1 cellular context compared by ENCODE assay signal in the genomic region with DNA sequence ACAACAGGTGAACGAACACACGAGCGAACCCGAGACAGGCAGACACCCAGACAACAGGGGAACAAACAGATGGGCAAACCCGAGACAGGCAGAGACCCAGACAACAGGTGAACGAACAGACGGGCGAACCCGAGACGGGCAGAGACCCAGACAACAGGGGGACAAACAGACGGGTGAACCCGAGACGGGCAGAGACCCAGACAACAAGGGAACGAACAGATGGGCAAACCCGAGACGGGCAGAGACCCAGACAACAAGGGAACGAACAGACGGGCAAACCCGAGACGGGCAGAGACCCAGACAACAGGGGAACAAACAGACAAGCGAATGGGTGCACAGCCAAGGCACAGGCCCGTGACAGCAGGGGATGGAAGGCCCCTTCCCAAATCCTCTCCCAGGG.
TF ChIP-seq lines count a peak whose summit lies in the region.

No MANE protein-coding gene starts in this region.

TF ChIP-seq in WTC11, 78 proteins besides CTCF, POLR2A, EP300 and RAD21 (continued from another document):
- no peak for TF ChIP-seq ESRRA (CRISPR knock-in tag; IDR thresholded peaks at IDR 0.05; ENCODE audit: borderline replicate concordance)
- TF ChIP-seq, protein P1, sequence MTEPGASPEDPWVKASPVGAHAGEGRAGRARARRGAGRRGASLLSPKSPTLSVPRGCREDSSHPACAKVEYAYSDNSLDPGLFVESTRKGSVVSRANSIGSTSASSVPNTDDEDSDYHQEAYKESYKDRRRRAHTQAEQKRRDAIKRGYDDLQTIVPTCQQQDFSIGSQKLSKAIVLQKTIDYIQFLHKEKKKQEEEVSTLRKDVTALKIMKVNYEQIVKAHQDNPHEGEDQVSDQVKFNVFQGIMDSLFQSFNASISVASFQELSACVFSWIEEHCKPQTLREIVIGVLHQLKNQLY (CRISPR knock-in tag; IDR thresholded peaks at IDR 0.05), result no peak
- TF ChIP-seq, protein P2, sequence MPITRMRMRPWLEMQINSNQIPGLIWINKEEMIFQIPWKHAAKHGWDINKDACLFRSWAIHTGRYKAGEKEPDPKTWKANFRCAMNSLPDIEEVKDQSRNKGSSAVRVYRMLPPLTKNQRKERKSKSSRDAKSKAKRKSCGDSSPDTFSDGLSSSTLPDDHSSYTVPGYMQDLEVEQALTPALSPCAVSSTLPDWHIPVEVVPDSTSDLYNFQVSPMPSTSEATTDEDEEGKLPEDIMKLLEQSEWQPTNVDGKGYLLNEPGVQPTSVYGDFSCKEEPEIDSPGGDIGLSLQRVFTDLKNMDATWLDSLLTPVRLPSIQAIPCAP (CRISPR knock-in tag; IDR thresholded peaks at IDR 0.05), result no peak
- no peak for TF ChIP-seq GTF2I (CRISPR knock-in tag; conservative IDR thresholded peaks at IDR 0.05)
- no peak for TF ChIP-seq CREB1 (CRISPR knock-in tag; IDR thresholded peaks at IDR 0.05)
- no peak for TF ChIP-seq HMGA2 (CRISPR knock-in tag; IDR thresholded peaks at IDR 0.05)
